ENCODE assay signal across 8 cellular contexts in the genomic region with DNA sequence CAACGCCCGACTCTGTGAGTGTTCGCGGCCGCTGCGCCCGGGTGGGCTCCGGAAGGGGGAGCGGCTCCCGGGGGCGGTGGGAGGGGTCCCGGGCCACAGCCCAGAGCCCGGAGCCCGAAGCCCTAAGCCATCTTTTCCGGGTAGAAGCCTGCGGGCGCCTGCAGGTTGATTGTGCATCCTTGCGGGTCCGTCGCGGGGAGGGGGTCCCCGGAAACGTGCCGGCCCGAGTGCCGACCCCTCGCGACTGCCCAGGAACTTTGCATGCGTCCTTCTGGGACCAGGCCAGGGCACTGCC. TPM values are rescaled to one million over a fixed set of nuclear protein-coding genes. Genes with fewer than 3 reads are reported as not detected.
DNase-seq lines count a peak whose midpoint lies in the region; ATAC-seq and TF ChIP-seq lines count a peak whose summit lies in the region.

No MANE protein-coding gene starts in this region.

- POLR2A ChIA-PET in HEK293T (lab: Yijun Ruan, JAX): interaction anchor here (1.0 to 1.5 kb wide), 5 partner anchors 15 to 221 kb away, joined by 3 to 4 read pairs (median 4); partner anchors contain the start of gene NOP56

- H3K9me3 ChIP-seq in OCI-LY3 (ENCODE audit: insufficient read depth, low read length) (no peaks in the 10 kb centered on the region), iPS-18a (ENCODE audit: control insufficient read depth, low read depth, low read length) (no peaks in the 10 kb centered on the region), smooth muscle cell (replicated peaks; ENCODE audit: low read depth) (no peaks in the 10 kb centered on the region)

- H3K4me2 ChIP-seq in OCI-LY3 (ENCODE audit: low read length) (peak overlapping the region; percentile 81), smooth muscle cell (peak overlapping the region; percentile 99)

- ATAC-seq in HG02642 (IDR thresholded peaks at IDR 0.05; ENCODE audit: poor library complexity, unreplicated experiment): peak; percentile 49

- WGBS in adipose tissue, 3 donors: 0 to 1% (median 0%) methylated on average over 24 to 29 of the region's 29 CpGs
- 2% methylated on average over 21 of the region's 29 CpGs for WGBS in smooth muscle cell (ENCODE audit: low lambda C conversion rate)

- peaks cover 49% of the 10 kb centered on the region for H3K79me2 ChIP-seq in OCI-LY3 (ENCODE audit: low read length)
- peaks cover 47% of the 10 kb centered on the region for H3K79me2 ChIP-seq in smooth muscle cell (ENCODE audit: low read depth)

- TF ChIP-seq CTCF in GM12865 (IDR thresholded peaks at IDR 0.05; ENCODE audit: insufficient read depth, low read depth, low read length, missing control alignments): no peak
- TF ChIP-seq CTCF in OCI-LY3 (IDR thresholded peaks at IDR 0.05; ENCODE audit: low read depth, low read length): no peak
- no peak for TF ChIP-seq CTCF in smooth muscle cell (IDR thresholded peaks at IDR 0.05; ENCODE audit: borderline replicate concordance, insufficient read depth, poor library complexity, severe bottlenecking)

- H3K27me3 ChIP-seq in OCI-LY3 (ENCODE audit: low read depth, low read length): no peaks in the 10 kb centered on the region
- peaks cover 27% of the 10 kb centered on the region for H3K27me3 ChIP-seq in iPS-18a (ENCODE audit: control insufficient read depth, insufficient read depth, low read length)
- no peaks in the 10 kb centered on the region for H3K27me3 ChIP-seq in smooth muscle cell (ENCODE audit: low read depth)

- CTCF ChIA-PET in HEK293T (lab: Yijun Ruan, JAX): no interaction called here

- DNase-seq in GM12865 (ENCODE audit: low read depth) (peak; percentile 71), smooth muscle cell (lab: John Stamatoyannopoulos, UW; ENCODE audit: unreplicated experiment) (no peak), HEK293T (ENCODE audit: extremely low spot score) (no peak), DMS53 (lab: John Stamatoyannopoulos, UW) (no peak)

- H3K4me1 ChIP-seq in OCI-LY3 (ENCODE audit: low read length) (peaks cover 15% of the 10 kb centered on the region), iPS-18a (ENCODE audit: control insufficient read depth, low read depth, low read length) (peaks cover 5% of the 10 kb centered on the region), smooth muscle cell (ENCODE audit: low read depth) (peaks cover 25% of the 10 kb centered on the region)

- H3K36me3 ChIP-seq in OCI-LY3 (replicated peaks; ENCODE audit: low read depth, low read length) (no peaks in the 10 kb centered on the region), iPS-18a (ENCODE audit: control insufficient read depth, low read depth, low read length) (no peaks in the 10 kb centered on the region), smooth muscle cell (ENCODE audit: low read depth) (no peaks in the 10 kb centered on the region)

- peak overlapping the region; percentile 99 for H3K4me3 ChIP-seq in GM12865 (ENCODE audit: low read depth, low read length)
- H3K4me3 ChIP-seq in OCI-LY3 (ENCODE audit: low read length): peak overlapping the region; percentile 85
- peak overlapping the region; percentile 91 for H3K4me3 ChIP-seq in iPS-18a (ENCODE audit: low read length)
- peak overlapping the region; percentile 95 for H3K4me3 ChIP-seq in smooth muscle cell

- H3K9ac ChIP-seq in OCI-LY3 (ENCODE audit: low read length): peak overlapping the region; percentile 84
- H3K9ac ChIP-seq in iPS-18a (ENCODE audit: low read length): peak overlapping the region; percentile 82
- H3K9ac ChIP-seq in smooth muscle cell (ENCODE audit: low read depth): peak overlapping the region; percentile 65

- H3K27ac ChIP-seq in OCI-LY3 (ENCODE audit: low read length): peak overlapping the region; percentile 4; the same call in 1 of the 2 replicates
- H3K27ac ChIP-seq in adipose tissue (ENCODE audit: low read depth, low read length): peak overlapping the region; percentile 59
- H3K27ac ChIP-seq in iPS-18a (ENCODE audit: low read length): no peak overlapping the region
- no peak overlapping the region for H3K27ac ChIP-seq in smooth muscle cell (ENCODE audit: low read depth)

- H3F3A ChIP-seq in smooth muscle cell (ENCODE audit: low read depth): peaks cover 14% of the 10 kb centered on the region

- peaks cover 9% of the 10 kb centered on the region; the same call in 1 of the 2 replicates for H4K20me1 ChIP-seq in OCI-LY3 (ENCODE audit: insufficient read depth, low read length)
- H4K20me1 ChIP-seq in smooth muscle cell (ENCODE audit: low read depth): peaks cover 43% of the 10 kb centered on the region

- H2AFZ ChIP-seq in OCI-LY3 (ENCODE audit: low read depth, low read length) (peak overlapping the region; percentile 23; the same call in 1 of the 2 replicates), smooth muscle cell (ENCODE audit: low read depth) (peak overlapping the region; percentile 71)

TF ChIP-seq in HEK293T, 16 proteins besides CTCF, POLR2A, EP300 and RAD21:
- TF ChIP-seq ELF4 (IDR thresholded peaks at IDR 0.05) (no peak), ARNT (IDR thresholded peaks at IDR 0.05) (no peak), SUZ12 (IDR thresholded peaks at IDR 0.05) (no peak), BHLHE40 (IDR thresholded peaks at IDR 0.05; ENCODE audit: borderline replicate concordance) (no peak), SP1 (IDR thresholded peaks at IDR 0.05) (no peak), FOXK2 (IDR thresholded peaks at IDR 0.05) (no peak), ZNF384 (IDR thresholded peaks at IDR 0.05) (no peak), CTBP1 (IDR thresholded peaks at IDR 0.05; ENCODE audit: borderline replicate concordance) (no peak), TARDBP (IDR thresholded peaks at IDR 0.05) (no peak), L3MBTL2 (conservative IDR thresholded peaks at IDR 0.05) (no peak), LEF1 (IDR thresholded peaks at IDR 0.05; ENCODE audit: borderline replicate concordance) (no peak), FOXA1 (IDR thresholded peaks at IDR 0.05) (no peak)

RNA-seq across cellular contexts. Expression of gene PTPRA, which starts 0.4 kb away (rescaled TPM):
- 10 to 100 TPM; 15.7 to 31.1 (median 30.8) TPM for polyA plus RNA-seq in adipose tissue
- 48.9 and 66.1 TPM in 2 replicates for total RNA-seq in smooth muscle cell
- 35.3 and 38.4 TPM in 2 replicates for polyA plus RNA-seq in smooth muscle cell

RNA-seq across cellular contexts. Expression of gene VPS16, which starts 33.1 kb away (rescaled TPM):
- polyA plus RNA-seq in adipose tissue (10 to 100 TPM; 25.1 to 34.2 (median 29.8) TPM), smooth muscle cell (32.4 and 36.9 TPM in 2 replicates)
- total RNA-seq in smooth muscle cell: 26.3 and 30.2 TPM in 2 replicates

RNA-seq across cellular contexts. Expression of gene PCED1A, which starts 33.2 kb away (rescaled TPM):
- 10 to 100 TPM; 21.1 to 40.4 (median 36.3) TPM for polyA plus RNA-seq in adipose tissue
- total RNA-seq in smooth muscle cell: 18.7 and 24.2 TPM in 2 replicates
- 43.7 and 46.7 TPM in 2 replicates for polyA plus RNA-seq in smooth muscle cell

RNA-seq across cellular contexts. Expression of gene TMEM239, which starts 57.5 kb away (rescaled TPM):
- polyA plus RNA-seq in adipose tissue (not detected), smooth muscle cell (not detected in 2 replicates)
- not detected in 2 replicates for total RNA-seq in smooth muscle cell

RNA-seq across cellular contexts. Expression of gene C20orf141, which starts 58.9 kb away (rescaled TPM):
- polyA plus RNA-seq in adipose tissue (1 to 10 TPM in 2 of 3 donors, not detected in 1; 1.4 to 2.0 TPM), smooth muscle cell (0.44 TPM in 1 of 2 replicates, not detected in the other)
- not detected in 2 replicates for total RNA-seq in smooth muscle cell

Comparison
In these comparisons a context has a peak if more than half of its experiments do, and no peak if none do; other contexts are left out.
1. H3K27ac ChIP-seq: peak in OCI-LY3 (single experiment) and adipose tissue (single experiment); none in iPS-18a (single experiment) and smooth muscle cell (single experiment).
2. Peak in every context shown above with its lines, with median percentiles within 50 percentile points of each other: H3K4me3 ChIP-seq and H3K9ac ChIP-seq.